9 cellular contexts compared by ENCODE assay signal in the genomic region with DNA sequence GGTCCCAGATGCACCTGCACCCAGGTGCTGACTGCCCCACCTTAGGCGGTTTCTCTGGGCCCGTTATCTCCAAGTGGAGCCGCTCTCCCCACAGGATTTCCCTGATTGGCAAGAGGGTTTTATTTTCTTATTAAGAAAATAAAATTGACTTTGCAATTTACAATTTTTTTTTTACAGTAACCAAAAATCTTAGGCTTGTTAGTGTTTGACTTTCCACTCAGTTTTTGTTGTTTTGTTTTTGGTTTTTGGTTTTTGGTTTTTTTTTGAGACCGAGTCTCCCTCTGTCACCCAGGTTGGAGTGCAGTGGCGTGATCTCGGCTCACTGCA. TPM values are rescaled to one million over a fixed set of nuclear protein-coding genes. Genes with fewer than 3 reads are reported as not detected.
A peak's percentile ranks its signal among the peaks of the same experiment; 100 is the strongest.
DNase-seq lines count a peak whose midpoint lies in the region; ATAC-seq, FAIRE-seq and TF ChIP-seq lines count a peak whose summit lies in the region.
"Had no signal": no experiment of that assay in that cellular context is flagged by ENCODE, and none has a peak within 500 bp of the region (broad histone marks: within the 10 kb centered on the region; RNA-seq: fewer than 3 reads in every experiment).

No MANE protein-coding gene starts in this region.

- H3K27ac Mint-ChIP-seq in activated T-cell treated with anti-CD3 and anti-CD28 coated beads, Interleukin-2, amount 50 U/mL, for 24 hours = no peak overlapping the region

- no peaks in the 10 kb centered on the region for H3K9me3 Mint-ChIP-seq in activated T-cell treated with anti-CD3 and anti-CD28 coated beads, Interleukin-2, amount 50 U/mL, for 24 hours

- H3K36me3 ChIP-seq in GM12878 (ENCODE audit: control insufficient read depth in 2 of 2, insufficient read depth in 2 of 2, low read length in 1 of 2) = no peaks in the 10 kb centered on the region; a peak in 1 of 4 replicates
- H3K36me3 ChIP-seq in mesenchymal stem cell (ENCODE audit: control insufficient read depth in 1 of 2, insufficient read depth in 2 of 2, low read depth in 1 of 2, low read length in 2 of 2) = peaks cover 6 to 10% of the 10 kb centered on the region in 2 experiments
- H3K36me3 ChIP-seq in thyroid gland = peaks cover 0 to 5% of the 10 kb centered on the region in 2 donors

- no peak overlapping the region for H2AK5ac ChIP-seq in mesenchymal stem cell (ENCODE audit: low read length, severe bottlenecking)

- H3K4me3 Mint-ChIP-seq in activated T-cell treated with anti-CD3 and anti-CD28 coated beads, Interleukin-2, amount 50 U/mL, for 24 hours = peak overlapping the region; percentile 81

- no peak for TF ChIP-seq EP300 in GM12878 (IDR thresholded peaks at IDR 0.05; ENCODE audit: borderline replicate concordance in 1 of 2, control insufficient read depth in 1 of 2, low read depth in 2 of 2, low read length in 2 of 2)

- H3K79me1 ChIP-seq in mesenchymal stem cell (replicated peaks; ENCODE audit: low read length, poor library complexity, severe bottlenecking) = peaks cover 10% of the 10 kb centered on the region

- SMC1A ChIA-PET in GM12878 (lab: Charles Lee; ENCODE audit: uncharacterized antibody, unreplicated experiment) = no interaction called here

- WGBS in GM12878 (ENCODE audit: insufficient coverage, insufficient replicate concordance, low lambda C conversion rate, missing lambda C conversion rate) = 39% methylated on average over 6 of the region's 6 CpGs
- WGBS in mesenchymal stem cell = 90% methylated on average over 3 of the region's 6 CpGs
- 47 to 49% methylated on average over 6 of the region's 6 CpGs for WGBS in thyroid gland, 2 donors

- no peaks in the 10 kb centered on the region for H3K27me3 Mint-ChIP-seq in activated T-cell treated with anti-CD3 and anti-CD28 coated beads, Interleukin-2, amount 50 U/mL, for 24 hours

- no peak overlapping the region for H4K91ac ChIP-seq in mesenchymal stem cell (ENCODE audit: low read length)

- no TSS peak for BruUV-seq in GM12878 (replicated peaks; lab: Mats Ljungman, UMichigan)

- peaks cover 36% of the 10 kb centered on the region for H3K4me1 Mint-ChIP-seq in activated T-cell treated with anti-CD3 and anti-CD28 coated beads, Interleukin-2, amount 50 U/mL, for 24 hours (ENCODE audit: low read depth)

- POLR2A ChIA-PET in GM12878 (lab: Charles Lee) = no interaction called here
- POLR2A ChIA-PET in RWPE1 (lab: Yijun Ruan, JAX; ENCODE audit: low non-redundant PET) = no interaction called here

- intact Hi-C loops in GM12878 (cut with micrococcal nuclease; ENCODE audit: unreplicated experiment) (no loop called here), thyroid gland (cut with DNase I) (no loop called here)

- CTCF ChIA-PET in GM12878 (lab: Yijun Ruan, JAX) (interaction anchor here (1.7 kb wide), 1 partner anchor 24 kb away, joined by 4 read pairs; no protein-coding TSS in a partner anchor), RWPE1 (lab: Yijun Ruan, JAX) (no interaction called here)

- no peak for DNase-seq in activated T-cell treated with anti-CD3 and anti-CD28 coated beads, Interleukin-2, amount 50 U/mL, for 24 hours
- DNase-seq in activated T-cell treated with anti-CD3 and anti-CD28 coated beads for 4 hours = no peak
- DNase-seq in GM12878 (ENCODE audit: low read depth, low spot score) = no peak
- DNase-seq in mesenchymal stem cell = no peak
- DNase-seq in thyroid gland = no peak
- DNase-seq in DMS79 treated with DMSO at 0.1 percent for 48 hours (lab: John Stamatoyannopoulos, UW) = no peak
- DNase-seq in RWPE1 (ENCODE audit: low spot score) = no peak
- DNase-seq: NCI-H187 had no signal

- H3K4me2 ChIP-seq in GM12878 (ENCODE audit: control insufficient read depth, insufficient read depth) = peak overlapping the region; percentile 87
- peak overlapping the region; percentile 97 for H3K4me2 ChIP-seq in mesenchymal stem cell (ENCODE audit: low read length, poor library complexity, severe bottlenecking)

- H2BK5ac ChIP-seq in mesenchymal stem cell (ENCODE audit: low read depth, low read length, poor library complexity, severe bottlenecking) = no peak overlapping the region

- H3K4ac ChIP-seq in mesenchymal stem cell (ENCODE audit: low read depth in 1 of 2, low read length in 2 of 2) = peak overlapping the region in 1 of 2 experiments; percentile 20

- no peak overlapping the region for H3K14ac ChIP-seq in mesenchymal stem cell (ENCODE audit: low read length in 2 of 2)

- no peak for TF ChIP-seq CTCF in GM12878 (IDR thresholded peaks at IDR 0.05 in 2 of 3, conservative IDR thresholded peaks at IDR 0.05 in 1 of 3; ENCODE audit: control insufficient read depth in 2 of 3, extremely low read depth in 1 of 3, insufficient read depth in 1 of 3, low read depth in 3 of 3, low read length in 3 of 3)
- TF ChIP-seq CTCF in thyroid gland (IDR thresholded peaks at IDR 0.05) = no peak
- TF ChIP-seq CTCF in RWPE1 (conservative IDR thresholded peaks at IDR 0.05; ENCODE audit: low read depth) = no peak

- peaks cover 30% of the 10 kb centered on the region for H3K36me3 Mint-ChIP-seq in activated T-cell treated with anti-CD3 and anti-CD28 coated beads, Interleukin-2, amount 50 U/mL, for 24 hours (ENCODE audit: low read depth)

- H3K23ac ChIP-seq in mesenchymal stem cell (ENCODE audit: low read length in 2 of 2) = no peak overlapping the region

- H3K9me3 ChIP-seq in GM12878 (replicated peaks; ENCODE audit: control insufficient read depth, insufficient read depth, low read length) (no peaks in the 10 kb centered on the region), mesenchymal stem cell (ENCODE audit: control insufficient read depth, low read length) (no peaks in the 10 kb centered on the region), thyroid gland (no peaks in the 10 kb centered on the region)

- RAD21 ChIA-PET in GM12878 (lab: Charles Lee; ENCODE audit: unreplicated experiment) = no interaction called here

- H3K79me2 ChIP-seq in GM12878 (ENCODE audit: control insufficient read depth, insufficient read depth, low read length) = no peaks in the 10 kb centered on the region

- H2BK12ac ChIP-seq in mesenchymal stem cell (ENCODE audit: low read length in 2 of 2) = no peak overlapping the region

- no peak overlapping the region for H2BK15ac ChIP-seq in mesenchymal stem cell (ENCODE audit: low read depth, poor library complexity, severe bottlenecking)

- H2AFZ ChIP-seq in GM12878 (ENCODE audit: control insufficient read depth, low read depth, low read length) (peak overlapping the region; percentile 63), mesenchymal stem cell (ENCODE audit: low read depth, low read length) (no peak overlapping the region)

- no peak for ATAC-seq in GM12878
- ATAC-seq in activated CD4-positive, CD25-positive, alpha-beta regulatory T cell treated with anti-CD3 and anti-CD28 coated beads, Interleukin-2, amount 50 U/mL, for 24 hours = no peak

- no peak overlapping the region for H3K18ac ChIP-seq in mesenchymal stem cell (ENCODE audit: low read depth in 1 of 2, low read length in 2 of 2)

- H3K4me3 ChIP-seq in GM12878 (peak overlapping the region; percentile 70), mesenchymal stem cell (ENCODE audit: insufficient read depth in 1 of 2, low read depth in 1 of 2, low read length in 2 of 2) (peak overlapping the region; percentile 79 to 85), thyroid gland (replicated peaks in 1 of 3) (peak overlapping the region; percentile 40 to 83 (median 54))

- H3K4me1 ChIP-seq in GM12878 (ENCODE audit: control insufficient read depth, insufficient read depth, low read length) = peaks cover 11% of the 10 kb centered on the region
- peaks cover 29% of the 10 kb centered on the region for H3K4me1 ChIP-seq in mesenchymal stem cell (ENCODE audit: control insufficient read depth, insufficient read depth, low read depth, low read length)
- H3K4me1 ChIP-seq in thyroid gland = peaks cover 26 to 30% of the 10 kb centered on the region in 2 donors

- no peak overlapping the region for H3K27ac ChIP-seq in GM12878 (ENCODE audit: control insufficient read depth, insufficient read depth)
- no peak overlapping the region for H3K27ac ChIP-seq in mesenchymal stem cell (ENCODE audit: low read length, poor library complexity, severe bottlenecking)
- peak overlapping the region in 1 of 3 donors; percentile 71 for H3K27ac ChIP-seq in thyroid gland
- H3K27ac ChIP-seq in RWPE1 = no peak overlapping the region

- H3K27me3 ChIP-seq in GM12878 (replicated peaks in 1 of 2; ENCODE audit: control insufficient read depth in 2 of 2, insufficient read depth in 2 of 2, low read length in 1 of 2) = no peaks in the 10 kb centered on the region
- H3K27me3 ChIP-seq in mesenchymal stem cell (ENCODE audit: control insufficient read depth in 1 of 2, insufficient read depth in 1 of 2, low read length in 2 of 2) = peaks cover 16 to 23% of the 10 kb centered on the region in 2 experiments
- H3K27me3 ChIP-seq in thyroid gland = no peaks in the 10 kb centered on the region

- no peak overlapping the region for H2BK120ac ChIP-seq in mesenchymal stem cell (ENCODE audit: low read depth, low read length)

- peak overlapping the region; percentile 45 for H4K8ac ChIP-seq in mesenchymal stem cell (ENCODE audit: low read length)

- no peak for TF ChIP-seq RAD21 in GM12878 (IDR thresholded peaks at IDR 0.05; ENCODE audit: insufficient read depth, low read depth, low read length)

- TF ChIP-seq POLR2A in GM12878 (IDR thresholded peaks at IDR 0.05; ENCODE audit: low read depth, low read length) (no peak), thyroid gland (IDR thresholded peaks at IDR 0.05) (no peak)

- in situ Hi-C loops in GM12878 (cut with MboI) = no loop called here

- peak overlapping the region; percentile 54 for H3K9ac ChIP-seq in GM12878 (ENCODE audit: control insufficient read depth, insufficient read depth, low read length)
- peak overlapping the region; percentile 81 for H3K9ac ChIP-seq in mesenchymal stem cell (ENCODE audit: low read length)

- FAIRE-seq in GM12878 (lab: Jason Lieb, UNC) = no peak

- no peaks in the 10 kb centered on the region for H4K20me1 ChIP-seq in GM12878 (ENCODE audit: control insufficient read depth, insufficient read depth)

RNA-seq across cellular contexts. Expression of a gene that starts 4.8 kb away (rescaled TPM):
- total RNA-seq in GM12878 (2013; cell fraction: nucleolus; rRNA removed) = not detected in 2 replicates
- total RNA-seq in GM12878 (2014; rRNA removed) (not detected in 2 replicates), GM12878 (2014; rRNA removed; fragmentation: Illumina TruSeq; extraction: Trizol) (not detected in 2 replicates), GM12878 (2021) (not detected in 2 replicates), thyroid gland (under 1 TPM in 1 of 4 donors, not detected in 3; 0.13 TPM)
- not detected for polyA plus RNA-seq in GM12878 (2011; ENCODE audit: low read depth)
- polyA plus RNA-seq in GM12878 (2011; rRNA removed) (not detected in 2 replicates), GM12878 (2014; fragmentation: Illumina TruSeq; extraction: Trizol) (not detected in 2 replicates), GM12878 (2014; fragmentation: Nextera tagmentation; extraction: Ambion mirVana) (under 1 TPM in 1 of 2 experiments, not detected in 1; 0.05 TPM), GM12878 (2014; rRNA removed) (not detected in 2 replicates), GM12878 (2016; fragmentation: Nextera tagmentation; extraction: Ambion mirVana) (not detected)
- not detected in 2 replicates for polyA plus RNA-seq in GM12878 (2011; cell fraction: cytosol; rRNA removed)
- polyA plus RNA-seq in GM12878 (2011; cell fraction: nucleus; rRNA removed) = not detected in 2 replicates
- polyA plus RNA-seq in GM12878 (2012) = not detected in 2 replicates
- not detected in 2 replicates for polyA minus RNA-seq in GM12878 (2011; rRNA and poly(A)+ RNA removed)
- polyA minus RNA-seq in GM12878 (2011; cell fraction: cytosol; rRNA and poly(A)+ RNA removed) = not detected in 2 replicates
- polyA minus RNA-seq in GM12878 (2011; cell fraction: nucleus; rRNA and poly(A)+ RNA removed) = not detected in 2 replicates
- not detected for polyA plus RNA-seq in mesenchymal stem cell (2013, experiment 1 of 2)
- not detected for polyA plus RNA-seq in mesenchymal stem cell (2013, experiment 2 of 2)

RNA-seq across cellular contexts. Expression of a gene that starts 25.1 kb away (rescaled TPM):
- total RNA-seq in GM12878 (2013; cell fraction: nucleolus; rRNA removed) = 3.9 TPM in 1 of 2 replicates, not detected in the other
- 0.71 TPM in 1 of 2 replicates, not detected in the other for total RNA-seq in GM12878 (2014; rRNA removed)
- not detected in 2 replicates for total RNA-seq in GM12878 (2014; rRNA removed; fragmentation: Illumina TruSeq; extraction: Trizol)
- total RNA-seq in GM12878 (2021) = 0.53 TPM in 1 of 2 replicates, not detected in the other
- polyA plus RNA-seq in GM12878 (2011; ENCODE audit: low read depth) = not detected
- 0.30 TPM in 1 of 2 replicates, not detected in the other for polyA plus RNA-seq in GM12878 (2011; rRNA removed)
- 0.54 and 0.92 TPM in 2 replicates for polyA plus RNA-seq in GM12878 (2011; cell fraction: cytosol; rRNA removed)
- 0.36 and 0.94 TPM in 2 replicates for polyA plus RNA-seq in GM12878 (2011; cell fraction: nucleus; rRNA removed)
- 0.97 and 1.8 TPM in 2 replicates for polyA plus RNA-seq in GM12878 (2012)
- polyA plus RNA-seq in GM12878 (2014; fragmentation: Illumina TruSeq; extraction: Trizol) = not detected in 2 replicates
- polyA plus RNA-seq in GM12878 (2014; fragmentation: Nextera tagmentation; extraction: Ambion mirVana) = not detected
- polyA plus RNA-seq in GM12878 (2014; rRNA removed) = 0.37 and 1.1 TPM in 2 replicates
- not detected for polyA plus RNA-seq in GM12878 (2016; fragmentation: Nextera tagmentation; extraction: Ambion mirVana)
- not detected in 2 replicates for polyA minus RNA-seq in GM12878 (2011; rRNA and poly(A)+ RNA removed)
- not detected in 2 replicates for polyA minus RNA-seq in GM12878 (2011; cell fraction: cytosol; rRNA and poly(A)+ RNA removed)
- polyA minus RNA-seq in GM12878 (2011; cell fraction: nucleus; rRNA and poly(A)+ RNA removed) = 0.97 and 1.1 TPM in 2 replicates
- polyA plus RNA-seq in mesenchymal stem cell (2013, experiment 1 of 2) = 13.1 TPM
- polyA plus RNA-seq in mesenchymal stem cell (2013, experiment 2 of 2) = 13.9 TPM
- total RNA-seq in thyroid gland = 10 to 100 TPM in 1 of 4 donors, 1 to 10 TPM in 3; 8.6 to 20.2 (median 9.7) TPM

RNA-seq across cellular contexts. Expression of a gene that starts 48.8 kb away (rescaled TPM):
- 13.3 and 18.5 TPM in 2 replicates for total RNA-seq in GM12878 (2013; cell fraction: nucleolus; rRNA removed)
- total RNA-seq in GM12878 (2014; rRNA removed) (20.9 and 22.9 TPM in 2 replicates), GM12878 (2014; rRNA removed; fragmentation: Illumina TruSeq; extraction: Trizol) (13.7 and 15.3 TPM in 2 replicates), GM12878 (2021) (31.0 and 34.6 TPM in 2 replicates), thyroid gland (10 to 100 TPM; 38.7 to 45.2 (median 43.7) TPM)
- polyA plus RNA-seq in GM12878 (2011; ENCODE audit: low read depth) = 8.3 TPM
- polyA plus RNA-seq in GM12878 (2011; rRNA removed) (24.0 and 25.4 TPM in 2 replicates), GM12878 (2014; fragmentation: Illumina TruSeq; extraction: Trizol) (20.4 and 26.1 TPM in 2 replicates), GM12878 (2014; fragmentation: Nextera tagmentation; extraction: Ambion mirVana) (1 to 10 TPM; 2.5 to 4.5 TPM), GM12878 (2014; rRNA removed) (21.1 and 24.4 TPM in 2 replicates), GM12878 (2016; fragmentation: Nextera tagmentation; extraction: Ambion mirVana) (10 to 100 TPM; 14.1 to 15.3 TPM)
- 13.1 and 14.6 TPM in 2 replicates for polyA plus RNA-seq in GM12878 (2011; cell fraction: cytosol; rRNA removed)
- 17.9 and 29.4 TPM in 2 replicates for polyA plus RNA-seq in GM12878 (2011; cell fraction: nucleus; rRNA removed)
- polyA plus RNA-seq in GM12878 (2012) = 23.2 and 23.5 TPM in 2 replicates
- polyA minus RNA-seq in GM12878 (2011; rRNA and poly(A)+ RNA removed) = 6.3 and 8.1 TPM in 2 replicates
- 6.0 and 6.8 TPM in 2 replicates for polyA minus RNA-seq in GM12878 (2011; cell fraction: cytosol; rRNA and poly(A)+ RNA removed)
- 4.2 and 8.9 TPM in 2 replicates for polyA minus RNA-seq in GM12878 (2011; cell fraction: nucleus; rRNA and poly(A)+ RNA removed)
- 17.1 TPM for polyA plus RNA-seq in mesenchymal stem cell (2013, experiment 1 of 2)
- polyA plus RNA-seq in mesenchymal stem cell (2013, experiment 2 of 2) = 18.0 TPM
